ENCODE assay signal across 18 cellular contexts in the genomic region with DNA sequence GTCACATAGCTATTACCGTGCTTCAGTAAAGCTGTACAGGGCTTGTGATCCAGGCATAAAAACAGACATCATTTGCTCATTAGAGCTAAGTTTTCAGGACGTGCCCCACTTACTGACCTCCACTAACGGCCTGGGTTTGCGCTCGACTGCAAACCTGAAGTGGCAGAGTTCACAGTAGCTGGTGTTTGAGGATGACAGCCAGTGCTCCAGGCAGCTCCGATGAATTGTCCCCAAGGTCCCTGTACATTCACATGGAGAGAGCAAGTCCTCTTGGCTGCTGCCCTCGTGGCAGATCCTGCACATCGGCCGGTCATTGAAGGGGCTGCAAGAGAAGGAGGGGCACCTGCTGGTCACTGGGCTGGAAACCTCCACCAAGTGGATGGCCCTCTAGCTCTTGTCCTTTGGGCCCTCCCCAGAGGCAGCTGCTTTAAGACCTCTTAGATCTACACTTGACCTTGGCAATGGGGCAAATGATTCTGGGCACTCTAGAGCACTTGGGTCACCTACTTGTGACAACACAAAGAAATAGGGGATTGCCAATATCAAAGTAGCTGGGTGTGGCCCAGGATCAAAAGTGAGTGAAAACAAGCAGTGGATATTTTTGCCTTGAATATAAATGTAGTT.
"Had no signal": no experiment of that assay in that cellular context is flagged by ENCODE, and none has a peak within 500 bp of the region (broad histone marks: within the 10 kb centered on the region; RNA-seq: fewer than 3 reads in every experiment).

No MANE protein-coding gene starts in this region.

- H3K27me3 Mint-ChIP-seq: activated CD4-positive, alpha-beta memory T cell treated with anti-CD3 and anti-CD28 coated beads for 36 hours; activated naive CD4-positive, alpha-beta T cell treated with anti-CD3 and anti-CD28 coated beads, Interleukin-2, amount 10 ng/mL, durations not matched to agents 7 days and 5 days; naive B cell; T-helper 17 cell had no signal

- ATAC-seq: T-helper 17 cell had no signal

- H3K4me3 Mint-ChIP-seq: activated CD4-positive, alpha-beta memory T cell treated with anti-CD3 and anti-CD28 coated beads for 36 hours; activated naive CD4-positive, alpha-beta T cell treated with anti-CD3 and anti-CD28 coated beads, Interleukin-2, amount 10 ng/mL, durations not matched to agents 7 days and 5 days; activated T-cell treated with anti-CD3 and anti-CD28 coated beads, Interleukin-2, amount 50 U/mL, for 72 hours; immature natural killer cell; naive B cell; neural crest cell; T-helper 17 cell; type B pancreatic cell had no signal

- H3K27ac Mint-ChIP-seq: activated CD4-positive, alpha-beta memory T cell treated with anti-CD3 and anti-CD28 coated beads for 36 hours; activated naive CD4-positive, alpha-beta T cell treated with anti-CD3 and anti-CD28 coated beads, Interleukin-2, amount 10 ng/mL, durations not matched to agents 7 days and 5 days; activated T-cell treated with anti-CD3 and anti-CD28 coated beads, Interleukin-2, amount 50 U/mL, for 72 hours; immature natural killer cell; T-helper 17 cell; type B pancreatic cell had no signal

- H3K4me1 Mint-ChIP-seq: activated naive CD4-positive, alpha-beta T cell treated with anti-CD3 and anti-CD28 coated beads, Interleukin-2, amount 10 ng/mL, durations not matched to agents 7 days and 5 days had no signal

- DNase-seq: activated CD4-positive, alpha-beta memory T cell treated with anti-CD3 and anti-CD28 coated beads for 36 hours; activated CD4-positive, alpha-beta T cell treated with anti-CD3 and anti-CD28 coated beads for 48 hours; activated effector memory CD4-positive, alpha-beta T cell treated with Interleukin-2 at 50 U/mL for 16 hours; activated naive CD4-positive, alpha-beta T cell treated with anti-CD3 and anti-CD28 coated beads, Interleukin-2, amount 10 ng/mL, durations not matched to agents 7 days and 5 days; activated T-cell treated with anti-CD3 and anti-CD28 coated beads, Interleukin-2, amount 50 U/mL, for 72 hours; amygdala; immature natural killer cell; mesendoderm; naive B cell; posterior cingulate gyrus; sigmoid colon; stimulated activated CD4-positive, alpha-beta T cell treated with anti-CD3 and anti-CD28 coated beads, Interleukin-4, amount 100 ng/mL, for 1 hour; stimulated activated naive CD4-positive, alpha-beta T cell; SW 1271; T-helper 17 cell; testis had no signal
